Comparison of ENCODE assay signal across 23 cellular contexts in genomic region chr10:75726522-75727493, GRCh38.
"Had no signal": no experiment of that assay in that cellular context is flagged by ENCODE, and none has a peak within 500 bp of the region (broad histone marks: within the 10 kb centered on the region; RNA-seq: fewer than 3 reads in every experiment).

No MANE protein-coding gene starts in this region.

- DNase-seq: activated CD4-positive, alpha-beta T cell treated with anti-CD3 and anti-CD28 coated beads, Interleukin-2, amount 10 ng/mL, durations not matched to agents 7 days and 5 days; activated CD8-positive, alpha-beta memory T cell treated with anti-CD3 and anti-CD28 coated beads, Interleukin-2, amount 10 ng/mL, durations not matched to agents 7 days and 5 days; activated CD8-positive, alpha-beta T cell treated with anti-CD3 and anti-CD28 coated beads for 36 hours; activated effector memory CD4-positive, alpha-beta T cell treated with anti-CD3 and anti-CD28 coated beads, Interleukin-2, amount 50 U/mL, for 16 hours; activated naive CD4-positive, alpha-beta T cell treated with anti-CD3 and anti-CD28 coated beads, Interleukin-2, amount 10 ng/mL, durations not matched to agents 7 days and 5 days; activated T-cell treated with anti-CD3 and anti-CD28 coated beads for 4 hours; amygdala; foreskin fibroblast; left ventricle myocardium superior; mesendoderm; mucosa of descending colon; occipital lobe; sigmoid colon; spleen; stimulated activated CD4-positive, alpha-beta T cell treated with anti-CD3 and anti-CD28 coated beads, Interleukin-4, amount 100 ng/mL, for 24 hours; stimulated activated naive CD4-positive, alpha-beta T cell treated with Interleukin-2 at 50 U/mL for 16 hours; T-cell had no signal

- FAIRE-seq: keratinocyte had no signal

- H3K4me1 ChIP-seq: sigmoid colon, spleen had no signal

- H3K36me3 ChIP-seq: cardiac muscle cell, sigmoid colon, spleen, thoracic aorta had no signal

- H3K9me3 ChIP-seq: mucosa of descending colon, sigmoid colon, spleen, thoracic aorta had no signal

- H3K27me3 ChIP-seq: cardiac muscle cell, sigmoid colon, spleen had no signal

- H3K4me3 ChIP-seq: cardiac muscle cell, mucosa of descending colon, sigmoid colon, spleen, thoracic aorta had no signal

- ATAC-seq: activated CD4-positive, CD25-positive, alpha-beta regulatory T cell treated with anti-CD3 and anti-CD28 coated beads, Interleukin-2, amount 50 U/mL, for 24 hours; activated CD8-positive, alpha-beta memory T cell treated with anti-CD3 and anti-CD28 coated beads, Interleukin-2, amount 10 ng/mL, durations not matched to agents 7 days and 5 days; activated CD8-positive, alpha-beta T cell treated with anti-CD3 and anti-CD28 coated beads for 36 hours; left ventricle myocardium superior; mucosa of descending colon had no signal

- H3K27ac ChIP-seq: cardiac muscle cell, epithelial cell of prostate, sigmoid colon, spleen, thoracic aorta, VCaP had no signal
